In genomic region chr3:81761904-81762565, GRCh38 we compare ENCODE assay signal across 8 cellular contexts. TPM values are rescaled to one million over a fixed set of nuclear protein-coding genes. Genes with fewer than 3 reads are reported as not detected.
DNase-seq lines count a peak whose midpoint lies in the region; ATAC-seq and TF ChIP-seq lines count a peak whose summit lies in the region.

No MANE protein-coding gene starts in this region.

- H3K9me2 ChIP-seq in MM.1S (replicated peaks; ENCODE audit: insufficient read depth, low read length): no peaks in the 10 kb centered on the region

- peak overlapping the region; percentile 97 for H3K9ac ChIP-seq in MM.1S (ENCODE audit: low read length)
- peak overlapping the region; percentile 45 for H3K9ac ChIP-seq in endocrine pancreas (ENCODE audit: control insufficient read depth, insufficient read depth, low read length)

- in situ Hi-C loops in Caki2 (cut with HindIII; ENCODE audit: low pct_unique_long_range_greater_than_20kb, low sequenced_read_pairs): no loop called here

- peak; percentile 38 for DNase-seq in Caki2 (ENCODE audit: low read depth)
- DNase-seq in MM.1S: no peak
- DNase-seq in osteoblast (ENCODE audit: insufficient read length, low spot score, missing footprints): no peak
- no peak for DNase-seq in GM19240 (ENCODE audit: insufficient read length, low spot score)
- DNase-seq in GM10248 (ENCODE audit: extremely low spot score): no peak
- no peak for DNase-seq in amniotic stem cell (lab: John Stamatoyannopoulos, UW)

- no peaks in the 10 kb centered on the region for H4K20me1 ChIP-seq in MM.1S (ENCODE audit: insufficient read depth, low read length)
- H4K20me1 ChIP-seq in osteoblast (ENCODE audit: insufficient read depth, low read length): no peaks in the 10 kb centered on the region

- CTCF ChIA-PET in GM10248 (lab: Yijun Ruan, JAX): interaction anchor here (0.9 to 2.2 kb wide), 9 partner anchors 9 to 370 kb away, joined by 3 to 7 read pairs (median 4); no protein-coding TSS in a partner anchor

- peak overlapping the region; percentile 64 for H2AFZ ChIP-seq in MM.1S (ENCODE audit: low read length)
- H2AFZ ChIP-seq in osteoblast (ENCODE audit: low read length): peak overlapping the region; percentile 90

- peaks cover 16% of the 10 kb centered on the region for H3K79me2 ChIP-seq in MM.1S (ENCODE audit: low read length)
- peaks cover 43% of the 10 kb centered on the region for H3K79me2 ChIP-seq in osteoblast (ENCODE audit: insufficient read depth, low read length)

- H3K36me3 ChIP-seq in MM.1S (replicated peaks; ENCODE audit: insufficient read depth, low read length) (no peaks in the 10 kb centered on the region), endocrine pancreas (ENCODE audit: control insufficient read depth, insufficient read depth, low read length) (no peaks in the 10 kb centered on the region), osteoblast (ENCODE audit: insufficient read depth, low read length) (peaks cover 17% of the 10 kb centered on the region)

- H3F3A ChIP-seq in MM.1S (ENCODE audit: insufficient read depth, low read length): 0 out of 2 replicates have a peak, but pooled peaks cover 4% of the 10 kb centered on the region

- TF ChIP-seq CTCF in MM.1S (IDR thresholded peaks at IDR 0.05; ENCODE audit: low read length) (no peak), osteoblast (IDR thresholded peaks at IDR 0.05; ENCODE audit: extremely low read depth, low read depth, low read length) (no peak), GM10248 (IDR thresholded peaks at IDR 0.05; ENCODE audit: control extremely low read depth, extremely low read depth, low read depth, missing control alignments) (no peak)

- POLR2A ChIA-PET in GM10248 (lab: Yijun Ruan, JAX): interaction anchor here (0.9 to 1.0 kb wide), 3 partner anchors 14 to 43 kb away, joined by 3 to 4 read pairs (median 3); no protein-coding TSS in a partner anchor

- H3K4me3 ChIP-seq in MM.1S (ENCODE audit: low read length): peak overlapping the region; percentile 89
- H3K4me3 ChIP-seq in endocrine pancreas (ENCODE audit: control insufficient read depth, insufficient read depth, low read length): peak overlapping the region; percentile 78
- peak overlapping the region; percentile 86 for H3K4me3 ChIP-seq in osteoblast (ENCODE audit: insufficient read depth, low read length)

- peak overlapping the region; percentile 82 for H3K4me2 ChIP-seq in MM.1S (ENCODE audit: low read depth, low read length)
- H3K4me2 ChIP-seq in osteoblast (ENCODE audit: insufficient read depth, low read length): peak overlapping the region; percentile 98

- no peak for ATAC-seq in GM21576 (IDR thresholded peaks at IDR 0.05; ENCODE audit: unreplicated experiment)

- H3K27me3 ChIP-seq in MM.1S (replicated peaks; ENCODE audit: insufficient read depth, low read length): no peaks in the 10 kb centered on the region
- H3K27me3 ChIP-seq in endocrine pancreas (ENCODE audit: control insufficient read depth, insufficient read depth, low read length): no peaks in the 10 kb centered on the region
- H3K27me3 ChIP-seq in osteoblast (ENCODE audit: insufficient read depth, low read length): no peaks in the 10 kb centered on the region

- H3K4me1 ChIP-seq in MM.1S (ENCODE audit: low read length): 0 out of 2 replicates have a peak, but pooled peaks cover 6% of the 10 kb centered on the region
- H3K4me1 ChIP-seq in endocrine pancreas (ENCODE audit: control insufficient read depth, insufficient read depth, low read length): peaks cover 19% of the 10 kb centered on the region
- peaks cover 28% of the 10 kb centered on the region for H3K4me1 ChIP-seq in osteoblast (ENCODE audit: insufficient read depth, low read length)

- peak overlapping the region; percentile 94; the same call in 1 of the 2 replicates for H3K27ac ChIP-seq in MM.1S (ENCODE audit: low read length)
- peak overlapping the region; percentile 97 for H3K27ac ChIP-seq in osteoblast (ENCODE audit: low read depth, low read length)

- H3K9me3 ChIP-seq in MM.1S (replicated peaks; ENCODE audit: insufficient read depth, low read length) (no peaks in the 10 kb centered on the region), endocrine pancreas (ENCODE audit: control insufficient read depth, low read length) (no peaks in the 10 kb centered on the region), osteoblast (ENCODE audit: low read depth, low read length) (no peaks in the 10 kb centered on the region)

RNA-seq across cellular contexts. Expression of gene GBE1, which starts 0.6 kb away (rescaled TPM):
- total RNA-seq in Caki2 (2014; rRNA removed; shearing (Covaris generic); ENCODE audit: low replicate concordance): 40.3 and 81.9 TPM in 2 replicates
- total RNA-seq in osteoblast: 148 and 184 TPM in 2 replicates
